In the genomic region with DNA sequence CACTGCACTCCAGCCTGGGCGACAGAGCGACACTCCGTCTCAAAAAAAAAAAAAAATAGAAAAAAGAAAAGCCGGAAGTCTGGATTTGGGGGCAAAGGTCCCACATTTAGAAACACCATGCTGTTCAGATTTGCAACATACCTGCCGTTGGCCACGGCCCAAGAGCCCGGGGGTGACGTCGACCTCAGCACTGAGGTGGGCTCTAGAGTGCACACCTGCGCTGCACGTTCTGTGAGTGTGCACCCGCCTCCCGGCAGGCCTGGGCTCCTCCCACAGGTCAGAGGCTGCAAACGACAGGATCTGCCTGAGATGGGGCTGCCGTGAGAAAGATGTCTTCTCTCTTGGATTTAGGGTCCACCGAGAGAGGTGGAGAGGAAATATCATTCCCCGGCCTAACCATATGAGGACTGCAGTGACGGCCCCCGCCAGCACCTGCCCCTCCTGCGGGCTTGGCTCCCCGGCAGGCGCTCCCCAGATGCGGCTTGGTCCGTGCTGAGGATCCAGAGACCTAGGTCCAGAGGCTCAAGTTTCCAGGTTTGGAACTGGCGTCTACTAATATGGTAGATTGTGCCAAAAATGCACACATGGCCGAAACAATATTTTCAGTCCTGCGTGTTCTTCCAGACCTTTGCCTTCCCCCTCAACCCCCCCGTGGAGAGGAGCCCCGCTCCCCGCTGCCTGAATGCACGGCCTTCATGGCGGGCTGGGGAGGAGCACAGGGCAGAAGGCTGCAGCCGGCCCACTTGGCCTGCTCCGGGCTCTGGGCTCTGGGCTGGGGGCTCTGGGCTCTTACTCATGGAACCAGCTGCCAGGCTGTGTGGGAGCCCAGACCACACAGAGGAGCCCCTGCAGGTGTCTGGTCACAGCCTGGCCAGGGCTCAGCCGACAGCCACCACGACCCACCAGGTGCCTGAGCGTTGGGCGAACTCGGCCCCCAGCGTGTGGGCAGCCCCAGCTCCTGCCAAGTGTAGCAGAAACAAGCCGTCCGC, we compare ENCODE assay signal across 10 cellular contexts. TPM values are rescaled to one million over a fixed set of nuclear protein-coding genes. Genes with fewer than 3 reads are reported as not detected.
A peak's percentile ranks its signal among the peaks of the same experiment; 100 is the strongest.
DNase-seq lines count a peak whose midpoint lies in the region; ATAC-seq and TF ChIP-seq lines count a peak whose summit lies in the region.
"Had no signal": no experiment of that assay in that cellular context is flagged by ENCODE, and none has a peak within 500 bp of the region (broad histone marks: within the 10 kb centered on the region; RNA-seq: fewer than 3 reads in every experiment).

No MANE protein-coding gene starts in this region.

- no peak for ATAC-seq in naive thymus-derived CD4-positive, alpha-beta T cell
- ATAC-seq in HG03139 (IDR thresholded peaks at IDR 0.05; ENCODE audit: unreplicated experiment) = no peak

- H3K9me3 Mint-ChIP-seq in H9 = peaks cover 11 to 21% of the 10 kb centered on the region in 2 experiments
- H3K9me3 Mint-ChIP-seq in naive thymus-derived CD4-positive, alpha-beta T cell = peaks cover 0 to 2% (median 0%) of the 10 kb centered on the region in 11 donors

- no peak overlapping the region for H3K27ac Mint-ChIP-seq in H9
- peak overlapping the region in 5 of 9 donors; percentile 38 to 82 (median 76) for H3K27ac Mint-ChIP-seq in naive thymus-derived CD4-positive, alpha-beta T cell

- no peak overlapping the region for H2BK15ac ChIP-seq in H9 (ENCODE audit: low read depth, low read length)

- H2BK20ac ChIP-seq in H9 (ENCODE audit: low read depth, low read length, poor library complexity, severe bottlenecking) = no peak overlapping the region

- no peak overlapping the region for H3T11ph ChIP-seq in H9 (ENCODE audit: low read length)

- H2BK5ac ChIP-seq in H9 (ENCODE audit: insufficient read length, low read length) = no peak overlapping the region

- no peaks in the 10 kb centered on the region for H3K79me1 ChIP-seq in H9 (ENCODE audit: insufficient read depth, low read depth, low read length, poor library complexity, severe bottlenecking)

- no peak overlapping the region for H2AFZ ChIP-seq in H9 (ENCODE audit: low read length)

- peaks cover 4 to 24% (median 5%) of the 10 kb centered on the region in 3 experiments for H3K36me3 Mint-ChIP-seq in H9 (ENCODE audit: insufficient read depth in 1 of 3, low read depth in 3 of 3)
- H3K36me3 Mint-ChIP-seq in naive thymus-derived CD4-positive, alpha-beta T cell = no peaks in the 10 kb centered on the region

- H3K4ac ChIP-seq in H9 (ENCODE audit: low read depth, low read length) = no peak overlapping the region

- TF ChIP-seq CTCF in H9 (conservative IDR thresholded peaks at IDR 0.05) (no peak), WERI-Rb-1 (IDR thresholded peaks at IDR 0.05; ENCODE audit: low read depth, low read length) (no peak)

- intact Hi-C loops in naive thymus-derived CD4-positive, alpha-beta T cell (cut with micrococcal nuclease) = loop anchor here (1.0 to 2.0 kb wide), 4 partner anchors 14 to 92 kb away; no protein-coding TSS in a partner anchor

- CTCF ChIA-PET in naive thymus-derived CD4-positive, alpha-beta T cell (lab: Charles Lee) = interaction anchor here (0.6 to 2.2 kb wide), 6 partner anchors 9 to 92 kb away, joined by 3 to 13 read pairs (median 4); no protein-coding TSS in a partner anchor

- no CpG with 5 or more reads among the region's 42 CpGs for WGBS in H9 (ENCODE audit: extremely low coverage, insufficient read length, low lambda C conversion rate)

- peaks cover 21 to 41% of the 10 kb centered on the region in 2 experiments for H3K4me1 Mint-ChIP-seq in H9
- H3K4me1 Mint-ChIP-seq in naive thymus-derived CD4-positive, alpha-beta T cell = peaks cover 17 to 47% (median 36%) of the 10 kb centered on the region in 7 donors

- no peaks in the 10 kb centered on the region for H3K23me2 ChIP-seq in H9 (ENCODE audit: insufficient read length, low read depth, low read length, poor library complexity, severe bottlenecking)

- H3K9ac ChIP-seq in H9 (ENCODE audit: extremely low read depth, insufficient read length, low read length) = no peak overlapping the region

- H4K5ac ChIP-seq in H9 (ENCODE audit: insufficient read length, low read depth, low read length) = no peak overlapping the region

- H3K27me3 Mint-ChIP-seq in H9 (ENCODE audit: low read depth) = peaks cover 95% of the 10 kb centered on the region
- H3K27me3 Mint-ChIP-seq in naive thymus-derived CD4-positive, alpha-beta T cell = peaks cover 0 to 6% (median 0%) of the 10 kb centered on the region in 5 donors

- no peak overlapping the region for H4K91ac ChIP-seq in H9 (ENCODE audit: insufficient read length, low read depth, low read length)

- H3K14ac ChIP-seq in H9 (ENCODE audit: insufficient read depth, low read length) = no peak overlapping the region

- H3K56ac ChIP-seq in H9 (ENCODE audit: insufficient read length, low read depth, low read length) = no peak overlapping the region

- H2BK120ac ChIP-seq in H9 (ENCODE audit: low read depth, low read length, poor library complexity, severe bottlenecking) = no peak overlapping the region

- H3K79me2 ChIP-seq in H9 (ENCODE audit: insufficient read depth, low read length) = no peaks in the 10 kb centered on the region

- no peak overlapping the region for H2AK5ac ChIP-seq in H9 (ENCODE audit: insufficient read length, low read length)

- no peak overlapping the region for H3K27ac ChIP-seq in H9 (ENCODE audit: insufficient read length, low read depth, low read length)
- peak overlapping the region; percentile 97 for H3K27ac ChIP-seq in WERI-Rb-1
- no peak overlapping the region for H3K27ac ChIP-seq in naive thymus-derived CD4-positive, alpha-beta T cell (ENCODE audit: low read depth, low read length)
- H3K27ac ChIP-seq: SJSA1 had no signal

- peaks cover 3% of the 10 kb centered on the region for H3K36me3 ChIP-seq in WERI-Rb-1
- no peaks in the 10 kb centered on the region for H3K36me3 ChIP-seq in naive thymus-derived CD4-positive, alpha-beta T cell (ENCODE audit: control insufficient read depth in 2 of 3, insufficient read depth in 3 of 3, low read length in 3 of 3)
- H3K36me3 ChIP-seq: SJSA1 had no signal

- H3K27me3 ChIP-seq in H9 (ENCODE audit: insufficient read depth, low read length) = peaks cover 16% of the 10 kb centered on the region; the same call in 1 of the 2 replicates
- H3K27me3 ChIP-seq in WERI-Rb-1 (ENCODE audit: insufficient read depth, low read depth, severe bottlenecking) = no peaks in the 10 kb centered on the region
- H3K27me3 ChIP-seq in naive thymus-derived CD4-positive, alpha-beta T cell (ENCODE audit: control insufficient read depth in 2 of 2, insufficient read depth in 2 of 2, low read length in 2 of 2) = no peaks in the 10 kb centered on the region
- H3K27me3 ChIP-seq: SJSA1 had no signal

- H3K9me3 ChIP-seq in H9 (ENCODE audit: control insufficient read depth, low read depth, low read length) = no peaks in the 10 kb centered on the region
- H3K9me3 ChIP-seq in WERI-Rb-1 (ENCODE audit: severe bottlenecking) = peaks cover 5% of the 10 kb centered on the region
- no peaks in the 10 kb centered on the region for H3K9me3 ChIP-seq in naive thymus-derived CD4-positive, alpha-beta T cell (ENCODE audit: control insufficient read depth in 2 of 3, low read length in 3 of 3)
- H3K9me3 ChIP-seq: SJSA1 had no signal

- DNase-seq in NCI-H2029 (lab: John Stamatoyannopoulos, UW) (peak; percentile 39), NCI-H2029 treated with DMSO at 0.1 percent for 48 hours (lab: John Stamatoyannopoulos, UW) (no peak), H9 (no peak), WERI-Rb-1 (no peak), cerebellum (ENCODE audit: low spot score) (no peak), Kasumi-1 (lab: John Stamatoyannopoulos, UW) (no peak)
- no peak for DNase-seq in naive thymus-derived CD4-positive, alpha-beta T cell
- DNase-seq: Karpas-422 had no signal

- no peak overlapping the region for H3K23ac ChIP-seq in H9 (ENCODE audit: insufficient read length, low read depth, low read length)

- H4K8ac ChIP-seq in H9 (replicated peaks; ENCODE audit: insufficient read length, low read depth, low read length) = no peak overlapping the region

- H3K18ac ChIP-seq in H9 (ENCODE audit: insufficient read length, low read depth, low read length) = no peak overlapping the region

- POLR2A ChIA-PET in naive thymus-derived CD4-positive, alpha-beta T cell (lab: Charles Lee) = interaction anchor here (0.7 to 1.6 kb wide), 12 partner anchors 8 to 75 kb away, joined by 3 to 13 read pairs (median 4); no protein-coding TSS in a partner anchor

- peaks cover 4% of the 10 kb centered on the region for H4K20me1 ChIP-seq in H9 (ENCODE audit: control insufficient read depth, insufficient read depth, insufficient read length)

- H2BK12ac ChIP-seq in H9 (ENCODE audit: insufficient read length, low read depth, low read length) = no peak overlapping the region

- peak overlapping the region; percentile 10 to 14; a peak in 2 of 5 replicates for H3K4me3 Mint-ChIP-seq in H9
- H3K4me3 Mint-ChIP-seq in naive thymus-derived CD4-positive, alpha-beta T cell = peak overlapping the region; percentile 42 to 81 (median 77)

- peaks cover 3% of the 10 kb centered on the region; the same call in 1 of the 2 replicates for H3K4me1 ChIP-seq in H9 (ENCODE audit: insufficient read depth, low read length)
- H3K4me1 ChIP-seq in naive thymus-derived CD4-positive, alpha-beta T cell (ENCODE audit: control insufficient read depth in 2 of 2, insufficient read depth in 2 of 2, low read length in 2 of 2) = peaks cover 11 to 35% of the 10 kb centered on the region in 2 donors
- H3K4me1 ChIP-seq: SJSA1 had no signal

- H3K4me3 ChIP-seq in WERI-Rb-1 (ENCODE audit: low read depth, low read length) = no peak overlapping the region
- peak overlapping the region; percentile 48 for H3K4me3 ChIP-seq in naive thymus-derived CD4-positive, alpha-beta T cell (ENCODE audit: low read length)
- H3K4me3 ChIP-seq: SJSA1 had no signal

- no peak overlapping the region for H3K4me2 ChIP-seq in H9 (ENCODE audit: insufficient read depth, insufficient read length, low read length)

RNA-seq across cellular contexts. Expression of a gene that starts 58.8 kb away (rescaled TPM):
- total RNA-seq in H9 (2021) = 90.8 and 92.3 TPM in 2 replicates
- total RNA-seq in naive thymus-derived CD4-positive, alpha-beta T cell = 100 to 1,000 TPM in 2 of 5 experiments, 10 to 100 TPM in 3; 56.3 to 105 (median 93.0) TPM
- under 1 TPM; 0.77 to 0.92 TPM for polyA plus RNA-seq in naive thymus-derived CD4-positive, alpha-beta T cell
- total RNA-seq in cerebellum = 10.5 TPM

Comparison
In these comparisons a context has a peak if more than half of its experiments do, and no peak if none do; other contexts are left out.
1. H3K27ac Mint-ChIP-seq: peak in naive thymus-derived CD4-positive, alpha-beta T cell (5 of 9); none in H9 (0 of 3).